10 cellular contexts compared by ENCODE assay signal in genomic region chr12:80632835-80633234, GRCh38.
DNase-seq lines count a peak whose midpoint lies in the region; ATAC-seq and TF ChIP-seq lines count a peak whose summit lies in the region.
"Had no signal": no experiment of that assay in that cellular context is flagged by ENCODE, and none has a peak within 500 bp of the region (broad histone marks: within the 10 kb centered on the region; RNA-seq: fewer than 3 reads in every experiment).

No MANE protein-coding gene starts in this region.

- no peaks in the 10 kb centered on the region for H3K36me3 ChIP-seq in breast epithelium

- H3K4me1 ChIP-seq in breast epithelium = no peaks in the 10 kb centered on the region

- H3K4me3 ChIP-seq in breast epithelium (no peak overlapping the region), fibroblast of pulmonary artery (replicated peaks; ENCODE audit: low read depth, low read length) (no peak overlapping the region)
- H3K4me3 ChIP-seq: lung had no signal

- H3K36me3 Mint-ChIP-seq in MCF 10A (ENCODE audit: insufficient read depth, unreplicated experiment) = no peaks in the 10 kb centered on the region
- H3K36me3 Mint-ChIP-seq in type B pancreatic cell = no peaks in the 10 kb centered on the region
- H3K36me3 Mint-ChIP-seq in stimulated activated memory B cell treated with anti-CD40 and anti-IgM and Interleukin-4, amounts not matched to agents 10 μg/mL and 1 μg/mL and 100 μg/mL, for 72 hours = no peaks in the 10 kb centered on the region

- BruUV-seq in MCF 10A (replicated peaks; lab: Mats Ljungman, UMichigan) = no TSS peak

- TF ChIP-seq CTCF in MCF 10A (IDR thresholded peaks at IDR 0.05; ENCODE audit: unreplicated experiment) (no peak), breast epithelium (IDR thresholded peaks at IDR 0.05) (no peak), fibroblast of pulmonary artery (IDR thresholded peaks at IDR 0.05; ENCODE audit: low read length, missing control alignments) (peak; percentile 23), type B pancreatic cell (conservative IDR thresholded peaks at IDR 0.05) (peak; percentile 32)

- H3K27ac Mint-ChIP-seq in MCF 10A (ENCODE audit: low read depth, unreplicated experiment) (no peak overlapping the region), type B pancreatic cell (no peak overlapping the region)
- no peak overlapping the region for H3K27ac Mint-ChIP-seq in stimulated activated memory B cell treated with anti-CD40 and anti-IgM and Interleukin-4, amounts not matched to agents 10 μg/mL and 1 μg/mL and 100 μg/mL, for 72 hours
- H3K27ac Mint-ChIP-seq: T-helper 1 cell treated with Interleukin-12 subunit alpha and Interleukin-12 subunit beta and Interleukin-4 antibody, amounts not matched to agents 30 μg/mL and 1 μg/mL, for 36 hours had no signal

- H3K4me1 Mint-ChIP-seq in MCF 10A (ENCODE audit: insufficient read depth, unreplicated experiment) (no peaks in the 10 kb centered on the region), type B pancreatic cell (ENCODE audit: unreplicated experiment) (no peaks in the 10 kb centered on the region)
- H3K4me1 Mint-ChIP-seq in stimulated activated memory B cell treated with anti-CD40 and anti-IgM and Interleukin-4, amounts not matched to agents 10 μg/mL and 1 μg/mL and 100 μg/mL, for 72 hours = no peaks in the 10 kb centered on the region

- CTCF ChIA-PET in MCF 10A (lab: Yijun Ruan, JAX) = interaction anchor here (0.6 to 1.6 kb wide), 5 partner anchors 14 to 193 kb away, joined by 3 to 5 read pairs (median 3); no protein-coding TSS in a partner anchor

- H3K27ac ChIP-seq in breast epithelium = no peak overlapping the region

- no peaks in the 10 kb centered on the region for H3K9me3 ChIP-seq in breast epithelium

- no peak for ATAC-seq in stimulated activated memory B cell treated with anti-CD40 and anti-IgM and Interleukin-4, amounts not matched to agents 10 μg/mL and 1 μg/mL and 100 μg/mL, for 72 hours
- ATAC-seq in GM18520 (IDR thresholded peaks at IDR 0.05; ENCODE audit: unreplicated experiment) = no peak

- intact Hi-C loops in MCF 10A (cut with micrococcal nuclease) = no loop called here
- intact Hi-C loops in breast epithelium (cut with DNase I; ENCODE audit: low total_unique reads) = no loop called here

- DNase-seq in MCF 10A (ENCODE audit: unreplicated experiment) = peak; percentile 40
- DNase-seq in breast epithelium (ENCODE audit: low spot score in 2 of 2) = no peak
- peak; percentile 73 for DNase-seq in NCI-H69 (lab: John Stamatoyannopoulos, UW)
- DNase-seq in fibroblast of pulmonary artery (ENCODE audit: low read depth) = no peak
- no peak for DNase-seq in type B pancreatic cell (ENCODE audit: extremely low spot score, unreplicated experiment)
- no peak for DNase-seq in activated naive CD4-positive, alpha-beta T cell treated with Interleukin-2 at 50 U/mL for 16 hours

- H3K27me3 Mint-ChIP-seq in MCF 10A (ENCODE audit: insufficient read depth, unreplicated experiment) (peaks cover 2% of the 10 kb centered on the region), type B pancreatic cell (no peaks in the 10 kb centered on the region)
- H3K27me3 Mint-ChIP-seq in stimulated activated memory B cell treated with anti-CD40 and anti-IgM and Interleukin-4, amounts not matched to agents 10 μg/mL and 1 μg/mL and 100 μg/mL, for 72 hours = no peaks in the 10 kb centered on the region

- TF ChIP-seq POLR2A in breast epithelium (IDR thresholded peaks at IDR 0.05) = no peak

- H3K9me3 Mint-ChIP-seq in MCF 10A (ENCODE audit: unreplicated experiment) (no peaks in the 10 kb centered on the region), type B pancreatic cell (no peaks in the 10 kb centered on the region)
- H3K9me3 Mint-ChIP-seq in stimulated activated memory B cell treated with anti-CD40 and anti-IgM and Interleukin-4, amounts not matched to agents 10 μg/mL and 1 μg/mL and 100 μg/mL, for 72 hours = peaks cover 2% of the 10 kb centered on the region
- H3K9me3 Mint-ChIP-seq: T-helper 1 cell treated with Interleukin-12 subunit alpha and Interleukin-12 subunit beta and Interleukin-4 antibody, amounts not matched to agents 30 μg/mL and 1 μg/mL, for 36 hours had no signal

- H3K27me3 ChIP-seq in breast epithelium = no peaks in the 10 kb centered on the region

- H3K4me3 Mint-ChIP-seq in MCF 10A (ENCODE audit: unreplicated experiment) (no peak overlapping the region), type B pancreatic cell (no peak overlapping the region)
- no peak overlapping the region for H3K4me3 Mint-ChIP-seq in stimulated activated memory B cell treated with anti-CD40 and anti-IgM and Interleukin-4, amounts not matched to agents 10 μg/mL and 1 μg/mL and 100 μg/mL, for 72 hours
- H3K4me3 Mint-ChIP-seq: T-helper 1 cell treated with Interleukin-12 subunit alpha and Interleukin-12 subunit beta and Interleukin-4 antibody, amounts not matched to agents 30 μg/mL and 1 μg/mL, for 36 hours had no signal

- POLR2A ChIA-PET in MCF 10A (lab: Yijun Ruan, JAX) = no interaction called here

Comparison
In these comparisons a context has a peak if more than half of its experiments do, and no peak if none do; other contexts are left out.
1. DNase-seq: peak in MCF 10A (single experiment) and NCI-H69 (single experiment); none in breast epithelium (0 of 2), fibroblast of pulmonary artery (single experiment), type B pancreatic cell (single experiment) and activated naive CD4-positive, alpha-beta T cell treated with Interleukin-2 at 50 U/mL for 16 hours (single experiment).
2. CTCF ChIP-seq: peak in fibroblast of pulmonary artery (single experiment) and type B pancreatic cell (single experiment); none in MCF 10A (single experiment) and breast epithelium (0 of 3).